1 cellular context compared by ENCODE assay signal in the genomic region with DNA sequence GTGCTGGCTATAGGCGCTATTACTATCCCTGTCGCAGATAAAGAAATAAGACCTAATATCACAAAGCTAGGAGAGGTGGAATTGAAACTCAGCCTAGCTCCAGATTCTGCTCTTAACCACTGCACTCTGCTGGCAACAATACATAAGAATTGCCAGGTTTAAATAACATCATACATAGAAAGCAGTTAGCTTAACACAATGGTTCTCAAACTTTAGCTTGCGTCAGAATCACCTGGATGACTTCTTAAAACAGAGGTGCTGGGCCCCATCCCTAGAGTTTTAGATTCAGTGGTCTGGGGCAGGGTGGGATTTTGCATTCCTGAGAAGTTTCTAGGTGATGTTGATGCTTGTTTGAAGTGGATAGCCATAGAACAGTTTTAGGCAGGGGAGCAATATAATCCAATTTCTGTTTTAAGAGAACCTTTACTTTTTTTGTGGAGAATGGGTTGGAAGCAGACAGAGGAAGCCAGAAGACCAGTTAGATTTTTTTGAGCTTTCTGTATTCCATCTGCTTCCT.
TF ChIP-seq lines count a peak whose summit lies in the region.

No MANE protein-coding gene starts in this region.

TF ChIP-seq in IMR-90, 13 proteins besides CTCF, POLR2A, EP300 and RAD21:
- no peak for TF ChIP-seq RFX5 (IDR thresholded peaks at IDR 0.05; ENCODE audit: low read depth, low read length)
- no peak for TF ChIP-seq CEBPB (IDR thresholded peaks at IDR 0.05; ENCODE audit: low read depth, low read length)
- TF ChIP-seq, protein P1, sequence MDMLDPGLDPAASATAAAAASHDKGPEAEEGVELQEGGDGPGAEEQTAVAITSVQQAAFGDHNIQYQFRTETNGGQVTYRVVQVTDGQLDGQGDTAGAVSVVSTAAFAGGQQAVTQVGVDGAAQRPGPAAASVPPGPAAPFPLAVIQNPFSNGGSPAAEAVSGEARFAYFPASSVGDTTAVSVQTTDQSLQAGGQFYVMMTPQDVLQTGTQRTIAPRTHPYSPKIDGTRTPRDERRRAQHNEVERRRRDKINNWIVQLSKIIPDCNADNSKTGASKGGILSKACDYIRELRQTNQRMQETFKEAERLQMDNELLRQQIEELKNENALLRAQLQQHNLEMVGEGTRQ (IDR thresholded peaks at IDR 0.05; ENCODE audit: low read depth, low read length), result no peak
- no peak for TF ChIP-seq NFE2L2 (IDR thresholded peaks at IDR 0.05; ENCODE audit: low read depth, low read length)
- TF ChIP-seq MXI1 (IDR thresholded peaks at IDR 0.05; ENCODE audit: borderline replicate concordance, low read depth, low read length), result no peak
- TF ChIP-seq BHLHE40 (IDR thresholded peaks at IDR 0.05; ENCODE audit: low read depth, low read length), result no peak
- TF ChIP-seq MAFK (IDR thresholded peaks at IDR 0.05; ENCODE audit: low read depth, low read length), result no peak
- TF ChIP-seq CHD1 (IDR thresholded peaks at IDR 0.05; ENCODE audit: low read depth, low read length), result no peak
- TF ChIP-seq MAZ (IDR thresholded peaks at IDR 0.05; ENCODE audit: borderline replicate concordance, low read depth, low read length), result no peak
- TF ChIP-seq FOS (IDR thresholded peaks at IDR 0.05; ENCODE audit: low read depth, low read length), result no peak
- no peak for TF ChIP-seq SMC3 (IDR thresholded peaks at IDR 0.05; ENCODE audit: low read depth, low read length)
- TF ChIP-seq, protein P2, sequence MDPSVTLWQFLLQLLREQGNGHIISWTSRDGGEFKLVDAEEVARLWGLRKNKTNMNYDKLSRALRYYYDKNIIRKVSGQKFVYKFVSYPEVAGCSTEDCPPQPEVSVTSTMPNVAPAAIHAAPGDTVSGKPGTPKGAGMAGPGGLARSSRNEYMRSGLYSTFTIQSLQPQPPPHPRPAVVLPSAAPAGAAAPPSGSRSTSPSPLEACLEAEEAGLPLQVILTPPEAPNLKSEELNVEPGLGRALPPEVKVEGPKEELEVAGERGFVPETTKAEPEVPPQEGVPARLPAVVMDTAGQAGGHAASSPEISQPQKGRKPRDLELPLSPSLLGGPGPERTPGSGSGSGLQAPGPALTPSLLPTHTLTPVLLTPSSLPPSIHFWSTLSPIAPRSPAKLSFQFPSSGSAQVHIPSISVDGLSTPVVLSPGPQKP (IDR thresholded peaks at IDR 0.05; ENCODE audit: borderline replicate concordance, low read depth, low read length), result no peak
- no peak for TF ChIP-seq RCOR1 (IDR thresholded peaks at IDR 0.05; ENCODE audit: insufficient replicate concordance, low read length)
